In genomic region chr3:98814799-98815450, GRCh38 we compare ENCODE assay signal across 18 cellular contexts. TPM values are rescaled to one million over a fixed set of nuclear protein-coding genes. Genes with fewer than 3 reads are reported as not detected.
DNase-seq lines count a peak whose midpoint lies in the region; ATAC-seq, FAIRE-seq and TF ChIP-seq lines count a peak whose summit lies in the region.
"Had no signal": no experiment of that assay in that cellular context is flagged by ENCODE, and none has a peak within 500 bp of the region (broad histone marks: within the 10 kb centered on the region; RNA-seq: fewer than 3 reads in every experiment).

No MANE protein-coding gene starts in this region.

- H3K9ac ChIP-seq in HUES6 (ENCODE audit: low read length): no peak overlapping the region

- no peaks in the 10 kb centered on the region for H3K9me3 ChIP-seq in HUES6 (ENCODE audit: control insufficient read depth, insufficient read depth, low read depth, low read length)
- no peaks in the 10 kb centered on the region for H3K9me3 ChIP-seq in Peyer's patch
- H3K9me3 ChIP-seq in WERI-Rb-1 (ENCODE audit: severe bottlenecking): no peaks in the 10 kb centered on the region
- H3K9me3 ChIP-seq: BE2C, gastroesophageal sphincter, psoas muscle, uterus had no signal

- H3K27ac Mint-ChIP-seq in activated CD8-positive, alpha-beta memory T cell treated with anti-CD3 and anti-CD28 coated beads, Interleukin-2, amount 10 ng/mL, durations not matched to agents 7 days and 5 days: no peak overlapping the region

- H3K4me1 ChIP-seq in HUES6 (ENCODE audit: control insufficient read depth, insufficient read depth, low read length) (0 out of 2 replicates have a peak, but pooled peaks cover 5% of the 10 kb centered on the region), Peyer's patch (no peaks in the 10 kb centered on the region)
- H3K4me1 ChIP-seq: psoas muscle, uterus had no signal

- no peak for ATAC-seq in activated CD8-positive, alpha-beta memory T cell treated with anti-CD3 and anti-CD28 coated beads, Interleukin-2, amount 10 ng/mL, durations not matched to agents 7 days and 5 days
- ATAC-seq: gastroesophageal sphincter, psoas muscle had no signal

- H3K9me3 Mint-ChIP-seq in activated CD8-positive, alpha-beta memory T cell treated with anti-CD3 and anti-CD28 coated beads, Interleukin-2, amount 10 ng/mL, durations not matched to agents 7 days and 5 days (ENCODE audit: low read depth): no peaks in the 10 kb centered on the region

- DNase-seq in AG10803 (ENCODE audit: low read depth): peak; percentile 50
- DNase-seq in bronchial epithelial cell (ENCODE audit: low read depth): peak; percentile 64
- peak; percentile 57 for DNase-seq in islet precursor cell
- no peak for DNase-seq in Peyer's patch
- DNase-seq in activated CD8-positive, alpha-beta memory T cell treated with anti-CD3 and anti-CD28 coated beads, Interleukin-2, amount 10 ng/mL, durations not matched to agents 7 days and 5 days: no peak
- DNase-seq in NCI-H524 treated with DMSO at 0.1 percent for 48 hours (lab: John Stamatoyannopoulos, UW): no peak
- no peak for DNase-seq in WERI-Rb-1
- DNase-seq: activated naive CD4-positive, alpha-beta T cell treated with Interleukin-2 at 50 U/mL for 16 hours; BE2C; DMS79; NCI-H2081; psoas muscle; uterus had no signal

- H3K36me3 ChIP-seq in HUES6 (ENCODE audit: control insufficient read depth, insufficient read depth, low read length): peaks cover 48% of the 10 kb centered on the region
- peaks cover 4% of the 10 kb centered on the region for H3K36me3 ChIP-seq in bronchial epithelial cell (ENCODE audit: control insufficient read depth, insufficient read depth, low read length)
- no peaks in the 10 kb centered on the region for H3K36me3 ChIP-seq in Peyer's patch
- H3K36me3 ChIP-seq in WERI-Rb-1: peaks cover 48% of the 10 kb centered on the region
- H3K36me3 ChIP-seq: BE2C, uterus had no signal

- no peak for TF ChIP-seq CTCF in AG10803 (conservative IDR thresholded peaks at IDR 0.05; ENCODE audit: low read length)
- TF ChIP-seq CTCF in bronchial epithelial cell (IDR thresholded peaks at IDR 0.05; ENCODE audit: insufficient read depth, low read length, severe bottlenecking): no peak
- no peak for TF ChIP-seq CTCF in Peyer's patch (IDR thresholded peaks at IDR 0.05)
- no peak for TF ChIP-seq CTCF in WERI-Rb-1 (IDR thresholded peaks at IDR 0.05; ENCODE audit: low read depth, low read length)

- FAIRE-seq in bronchial epithelial cell (lab: Jason Lieb, UNC): no peak
- FAIRE-seq: GM12891, GM19239 had no signal

- CTCF ChIA-PET in activated CD8-positive, alpha-beta memory T cell treated with anti-CD3 and anti-CD28 coated beads, Interleukin-2, amount 10 ng/mL, durations not matched to agents 7 days and 5 days (lab: Charles Lee): interaction anchor here (0.6 to 1.4 kb wide), 3 partner anchors 19 to 213 kb away, joined by 4 to 5 read pairs (median 5); no protein-coding TSS in a partner anchor

- TF ChIP-seq POLR2A in Peyer's patch (IDR thresholded peaks at IDR 0.05): no peak

- H3K4me3 ChIP-seq in AG10803 (ENCODE audit: low read length): no peak overlapping the region
- no peak overlapping the region for H3K4me3 ChIP-seq in HUES6 (ENCODE audit: low read depth, low read length)
- no peak overlapping the region for H3K4me3 ChIP-seq in bronchial epithelial cell (ENCODE audit: low read depth, low read length)
- no peak overlapping the region for H3K4me3 ChIP-seq in Peyer's patch
- H3K4me3 ChIP-seq in WERI-Rb-1 (ENCODE audit: low read depth, low read length): no peak overlapping the region
- H3K4me3 ChIP-seq: coronary artery, gastroesophageal sphincter, psoas muscle, uterus had no signal

- no peaks in the 10 kb centered on the region for H3K4me1 Mint-ChIP-seq in activated CD8-positive, alpha-beta memory T cell treated with anti-CD3 and anti-CD28 coated beads, Interleukin-2, amount 10 ng/mL, durations not matched to agents 7 days and 5 days

- peaks cover 4% of the 10 kb centered on the region for H3K27me3 Mint-ChIP-seq in activated CD8-positive, alpha-beta memory T cell treated with anti-CD3 and anti-CD28 coated beads, Interleukin-2, amount 10 ng/mL, durations not matched to agents 7 days and 5 days

- H3K36me3 Mint-ChIP-seq in activated CD8-positive, alpha-beta memory T cell treated with anti-CD3 and anti-CD28 coated beads, Interleukin-2, amount 10 ng/mL, durations not matched to agents 7 days and 5 days: no peaks in the 10 kb centered on the region

- no peak overlapping the region for H3K4me3 Mint-ChIP-seq in activated CD8-positive, alpha-beta memory T cell treated with anti-CD3 and anti-CD28 coated beads, Interleukin-2, amount 10 ng/mL, durations not matched to agents 7 days and 5 days

- 0 out of 2 replicates have a peak overlapping the region, but pooled peaks have one; percentile 1 for H3K27ac ChIP-seq in HUES6 (ENCODE audit: low read depth, low read length)
- no peak overlapping the region for H3K27ac ChIP-seq in Peyer's patch
- H3K27ac ChIP-seq in WERI-Rb-1: no peak overlapping the region
- H3K27ac ChIP-seq: coronary artery, gastroesophageal sphincter, psoas muscle, uterus had no signal

- no peaks in the 10 kb centered on the region for H3K27me3 ChIP-seq in HUES6 (ENCODE audit: control insufficient read depth, insufficient read depth, low read length)
- H3K27me3 ChIP-seq in bronchial epithelial cell (ENCODE audit: control insufficient read depth, insufficient read depth, low read length): no peaks in the 10 kb centered on the region
- H3K27me3 ChIP-seq in Peyer's patch: no peaks in the 10 kb centered on the region
- no peaks in the 10 kb centered on the region for H3K27me3 ChIP-seq in WERI-Rb-1 (ENCODE audit: insufficient read depth, low read depth, severe bottlenecking)
- H3K27me3 ChIP-seq: BE2C, gastroesophageal sphincter, uterus had no signal

RNA-seq across cellular contexts. Expression of gene ST3GAL6, which starts 51.8 kb away (rescaled TPM):
- 2.9 and 5.4 TPM in 2 replicates for total RNA-seq in bronchial epithelial cell
- 1 to 10 TPM; 1.6 to 6.6 (median 2.5) TPM for total RNA-seq in Peyer's patch
- total RNA-seq in activated CD8-positive, alpha-beta memory T cell treated with anti-CD3 and anti-CD28 coated beads, Interleukin-2, amount 10 ng/mL, durations not matched to agents 7 days and 5 days: under 1 TPM in 1 of 2 experiments, not detected in 1; 0.12 TPM

Comparison
In these comparisons a context has a peak if more than half of its experiments do, and no peak if none do; other contexts are left out.
1. DNase-seq: peak in AG10803 (single experiment), bronchial epithelial cell (single experiment) and islet precursor cell (single experiment); none in Peyer's patch (0 of 3), activated CD8-positive, alpha-beta memory T cell treated with anti-CD3 and anti-CD28 coated beads, Interleukin-2, amount 10 ng/mL, durations not matched to agents 7 days and 5 days (single experiment), NCI-H524 treated with DMSO at 0.1 percent for 48 hours (single experiment) and WERI-Rb-1 (single experiment).